In the genomic region with DNA sequence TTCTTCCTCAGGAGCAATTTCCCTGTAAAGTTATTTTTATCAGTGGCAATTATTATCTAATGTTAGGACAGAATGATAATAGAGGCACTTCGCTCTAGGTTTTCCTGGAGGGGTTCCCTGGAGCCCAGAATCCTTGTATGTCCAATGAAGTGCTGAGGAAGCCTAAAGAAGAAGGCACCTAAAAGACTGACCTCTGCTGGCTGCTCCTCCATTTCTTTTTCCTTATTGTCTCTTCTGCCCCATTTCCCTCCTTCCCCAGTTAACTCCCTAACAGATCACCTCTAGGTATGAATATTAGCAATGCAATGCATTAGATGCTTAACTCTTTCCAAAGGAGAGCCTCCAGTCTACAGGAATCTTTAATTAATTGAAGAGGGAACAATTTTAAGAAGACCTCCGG, we compare ENCODE assay signal across 12 cellular contexts.
A peak's percentile ranks its signal among the peaks of the same experiment; 100 is the strongest.
DNase-seq lines count a peak whose midpoint lies in the region; FAIRE-seq and TF ChIP-seq lines count a peak whose summit lies in the region.
"Had no signal": no experiment of that assay in that cellular context is flagged by ENCODE, and none has a peak within 500 bp of the region (broad histone marks: within the 10 kb centered on the region; RNA-seq: fewer than 3 reads in every experiment).

No MANE protein-coding gene starts in this region.

- H3K79me2 ChIP-seq in Loucy (ENCODE audit: insufficient read depth, low read length) = no peaks in the 10 kb centered on the region
- H3K79me2 ChIP-seq in neural progenitor cell (ENCODE audit: low read depth) = no peaks in the 10 kb centered on the region

- TF ChIP-seq POLR2A in esophagus squamous epithelium (IDR thresholded peaks at IDR 0.05) = no peak

- H3K27ac Mint-ChIP-seq in neural progenitor cell = no peak overlapping the region
- H3K27ac Mint-ChIP-seq: mesothelial cell of epicardium had no signal

- H3K4me2 ChIP-seq in Loucy (ENCODE audit: low read depth, low read length, poor library complexity, severe bottlenecking) (no peak overlapping the region), neural progenitor cell (no peak overlapping the region)

- H3K36me3 Mint-ChIP-seq in neural progenitor cell = no peaks in the 10 kb centered on the region
- H3K36me3 Mint-ChIP-seq: mesothelial cell of epicardium had no signal

- DNase-seq in D721Med (ENCODE audit: insufficient read length, low spot score) = no peak
- peak; percentile 19 to 35 for DNase-seq in cardiac fibroblast (ENCODE audit: low read depth in 2 of 2)
- peak; percentile 11 for DNase-seq in neural progenitor cell (ENCODE audit: low spot score)
- no peak for DNase-seq in stimulated activated CD8-positive, alpha-beta memory T cell treated with anti-CD3 and anti-CD28 coated beads, Interleukin-4, amount 100 ng/mL, for 48 hours
- DNase-seq in esophagus squamous epithelium (lab: John Stamatoyannopoulos, UW) = no peak
- no peak for DNase-seq in GF-D8 (lab: John Stamatoyannopoulos, UW)
- DNase-seq: DND-41; effector CD8-positive, alpha-beta T cell; NCI-H446; retina had no signal

- no peaks in the 10 kb centered on the region for H3F3A ChIP-seq in Loucy (ENCODE audit: low read depth)
- H3F3A ChIP-seq in neural progenitor cell (ENCODE audit: low read depth) = no peaks in the 10 kb centered on the region

- peaks cover 2% of the 10 kb centered on the region for H3K27me3 Mint-ChIP-seq in neural progenitor cell (ENCODE audit: insufficient read depth, low read depth)

- H3K9me3 Mint-ChIP-seq in neural progenitor cell = no peaks in the 10 kb centered on the region

- no peaks in the 10 kb centered on the region for H3K4me1 Mint-ChIP-seq in neural progenitor cell

- H3K9me2 ChIP-seq in Loucy (replicated peaks; ENCODE audit: low read depth, low read length) = no peaks in the 10 kb centered on the region

- H2AFZ ChIP-seq in Loucy (ENCODE audit: low read length) = no peak overlapping the region
- peak overlapping the region; percentile 63 for H2AFZ ChIP-seq in neural progenitor cell (replicated peaks)

- intact Hi-C loops in esophagus squamous epithelium (cut with DNase I) = no loop called here

- no peaks in the 10 kb centered on the region for H3K4me1 ChIP-seq in Loucy (ENCODE audit: insufficient read depth, low read length, poor library complexity, severe bottlenecking)
- no peaks in the 10 kb centered on the region for H3K4me1 ChIP-seq in neural progenitor cell
- no peaks in the 10 kb centered on the region for H3K4me1 ChIP-seq in esophagus squamous epithelium

- TF ChIP-seq CTCF in D721Med (IDR thresholded peaks at IDR 0.05; ENCODE audit: insufficient read depth, missing control alignments) = peak; percentile 32
- TF ChIP-seq CTCF in Loucy (conservative IDR thresholded peaks at IDR 0.05; ENCODE audit: low read length) = peak; percentile 51
- peak; percentile 44 for TF ChIP-seq CTCF in cardiac fibroblast (IDR thresholded peaks at IDR 0.05; ENCODE audit: low read depth, low read length)
- peak; percentile 45 for TF ChIP-seq CTCF in neural progenitor cell (IDR thresholded peaks at IDR 0.05)
- TF ChIP-seq CTCF in esophagus squamous epithelium (IDR thresholded peaks at IDR 0.05) = peak in 1 of 6 experiments; percentile 4

- H3K27me3 ChIP-seq in Loucy (ENCODE audit: insufficient read depth, low read length, poor library complexity, severe bottlenecking) (no peaks in the 10 kb centered on the region), neural progenitor cell (no peaks in the 10 kb centered on the region), esophagus squamous epithelium (no peaks in the 10 kb centered on the region)

- H3K9ac ChIP-seq in Loucy (ENCODE audit: low read depth, low read length, poor library complexity, severe bottlenecking) (no peak overlapping the region), neural progenitor cell (no peak overlapping the region)

- H4K20me1 ChIP-seq in Loucy (ENCODE audit: insufficient read depth, low read length, poor library complexity, severe bottlenecking) = no peaks in the 10 kb centered on the region
- H4K20me1 ChIP-seq in neural progenitor cell (ENCODE audit: low read depth) = no peaks in the 10 kb centered on the region

- H3K4me3 ChIP-seq in Loucy (ENCODE audit: low read length, poor library complexity, severe bottlenecking) (no peak overlapping the region), cardiac fibroblast (replicated peaks in 1 of 2; ENCODE audit: low read depth in 2 of 2, low read length in 2 of 2) (no peak overlapping the region), neural progenitor cell (no peak overlapping the region), esophagus squamous epithelium (no peak overlapping the region)

- H3K9me3 ChIP-seq in Loucy (ENCODE audit: insufficient read depth, low read depth, low read length) (no peaks in the 10 kb centered on the region), neural progenitor cell (ENCODE audit: low read depth) (no peaks in the 10 kb centered on the region), esophagus squamous epithelium (no peaks in the 10 kb centered on the region)

- 75 to 85% methylated on average over 2 of the region's 2 CpGs for WGBS in esophagus squamous epithelium, 2 donors

- H3K36me3 ChIP-seq in Loucy (ENCODE audit: insufficient read depth, low read length) (no peaks in the 10 kb centered on the region), neural progenitor cell (no peaks in the 10 kb centered on the region), esophagus squamous epithelium (no peaks in the 10 kb centered on the region)

- no peak overlapping the region for H3K27ac ChIP-seq in neural progenitor cell
- H3K27ac ChIP-seq in esophagus squamous epithelium = no peak overlapping the region

- no peak for FAIRE-seq in D721Med (lab: Jason Lieb, UNC)

- no peak overlapping the region for H3K4me3 Mint-ChIP-seq in neural progenitor cell
- H3K4me3 Mint-ChIP-seq: mesothelial cell of epicardium had no signal

Comparison
In these comparisons a context has a peak if more than half of its experiments do, and no peak if none do; other contexts are left out.
1. DNase-seq: peak in cardiac fibroblast (2 of 2) and neural progenitor cell (single experiment); none in D721Med (single experiment), stimulated activated CD8-positive, alpha-beta memory T cell treated with anti-CD3 and anti-CD28 coated beads, Interleukin-4, amount 100 ng/mL, for 48 hours (single experiment), esophagus squamous epithelium (single experiment) and GF-D8 (single experiment).